In genomic region chr20:25932806-25933205, GRCh38 we compare ENCODE assay signal across 8 cellular contexts.
DNase-seq lines count a peak whose midpoint lies in the region; TF ChIP-seq lines count a peak whose summit lies in the region.
"Not testable (repeated sequence)": the region's sequence is repeated elsewhere in the genome, so short reads cannot be mapped to it uniquely, and the experiment has no call there.

No MANE protein-coding gene starts in this region.

- H3K36me3 ChIP-seq in SK-N-SH (replicated peaks in 1 of 2; ENCODE audit: control insufficient read depth in 1 of 2, insufficient read depth in 2 of 2, low read length in 1 of 2), result not testable (repeated sequence)

- not testable (repeated sequence) for TF ChIP-seq CTCF in HFFc6 (IDR thresholded peaks at IDR 0.05); SK-N-SH (IDR thresholded peaks at IDR 0.05); MCF 10A (IDR thresholded peaks at IDR 0.05; ENCODE audit: unreplicated experiment); fibroblast of villous mesenchyme (IDR thresholded peaks at IDR 0.05; ENCODE audit: insufficient read depth, low read depth, low read length); mesothelial cell of epicardium (IDR thresholded peaks at IDR 0.05; ENCODE audit: unreplicated experiment)

- CTCF ChIA-PET in SK-N-SH (lab: Yijun Ruan, JAX); MCF 10A (lab: Yijun Ruan, JAX): not testable (repeated sequence)

- H3K4me3 ChIP-seq in SK-N-SH (ENCODE audit: low read depth in 2 of 2, low read length in 1 of 2); fibroblast of villous mesenchyme (ENCODE audit: low read depth, low read length): not testable (repeated sequence)

- not testable (repeated sequence) for H3K4me1 ChIP-seq in SK-N-SH (ENCODE audit: control insufficient read depth in 1 of 2, insufficient read depth in 2 of 2, low read depth in 1 of 2, low read length in 1 of 2)

- H3K4me2 ChIP-seq in SK-N-SH, result not testable (repeated sequence)

- H3K27me3 ChIP-seq in SK-N-SH (ENCODE audit: insufficient read depth), result not testable (repeated sequence)

- DNase-seq in A172 (ENCODE audit: low spot score), result peak; percentile 13
- peak; percentile 18 for DNase-seq in EL
- peak; percentile 4 for DNase-seq in HFFc6
- peak; percentile 29 for DNase-seq in NCI-H226
- not testable (repeated sequence) for DNase-seq in SK-N-SH; MCF 10A (ENCODE audit: unreplicated experiment); mesothelial cell of epicardium (ENCODE audit: low spot score in 2 of 2, unreplicated experiment in 2 of 2)
- peak; percentile 1 for DNase-seq in fibroblast of villous mesenchyme (ENCODE audit: low read depth)

- H3K36me3 Mint-ChIP-seq in HFFc6 (ENCODE audit: low read depth); MCF 10A (ENCODE audit: insufficient read depth, unreplicated experiment); mesothelial cell of epicardium: not testable (repeated sequence)

- TF ChIP-seq RAD21 in SK-N-SH (IDR thresholded peaks at IDR 0.05; ENCODE audit: low read length), result not testable (repeated sequence)

- H3K4me1 Mint-ChIP-seq in HFFc6 (ENCODE audit: low read depth) (peaks cover 23% of the 10 kb centered on the region), mesothelial cell of epicardium (peaks cover 19% of the 10 kb centered on the region)
- not testable (repeated sequence) for H3K4me1 Mint-ChIP-seq in MCF 10A (ENCODE audit: insufficient read depth, unreplicated experiment)

- not testable (repeated sequence) for H3K9me2 ChIP-seq in SK-N-SH

- not testable (repeated sequence) for H3K9me3 ChIP-seq in SK-N-SH

- not testable (repeated sequence) for H4K20me1 ChIP-seq in SK-N-SH (ENCODE audit: insufficient read depth)

- POLR2A ChIA-PET in SK-N-SH (lab: Yijun Ruan, JAX); MCF 10A (lab: Yijun Ruan, JAX): not testable (repeated sequence)

- H3K9ac ChIP-seq in SK-N-SH, result not testable (repeated sequence)

- H3K27ac Mint-ChIP-seq in HFFc6 (peak overlapping the region; percentile 91), MCF 10A (ENCODE audit: low read depth, unreplicated experiment) (peak overlapping the region; percentile 87), mesothelial cell of epicardium (peak overlapping the region; percentile 76)

- not testable (repeated sequence) for H3K79me2 ChIP-seq in SK-N-SH (ENCODE audit: insufficient read depth)

- H3K4me3 Mint-ChIP-seq in HFFc6, result peak overlapping the region; percentile 61
- not testable (repeated sequence) for H3K4me3 Mint-ChIP-seq in MCF 10A (ENCODE audit: unreplicated experiment); mesothelial cell of epicardium

- intact Hi-C loops in MCF 10A (cut with micrococcal nuclease), result loop anchor here (1.0 kb wide), 1 partner anchor 7 kb away; no protein-coding TSS in a partner anchor

- H3K9me3 Mint-ChIP-seq in HFFc6; MCF 10A (ENCODE audit: unreplicated experiment); mesothelial cell of epicardium: not testable (repeated sequence)

- WGBS in SK-N-SH (ENCODE audit: low lambda C conversion rate), result 12% methylated on average over 5 of the region's 5 CpGs

- not testable (repeated sequence) for H3F3A ChIP-seq in SK-N-SH (replicated peaks; ENCODE audit: insufficient read depth)

- H3K27ac ChIP-seq in SK-N-SH (ENCODE audit: low read depth in 2 of 2, low read length in 1 of 2), result not testable (repeated sequence)

- H3K27me3 Mint-ChIP-seq in HFFc6 (ENCODE audit: insufficient read depth); MCF 10A (ENCODE audit: insufficient read depth, unreplicated experiment): not testable (repeated sequence)
- peaks cover 32% of the 10 kb centered on the region for H3K27me3 Mint-ChIP-seq in mesothelial cell of epicardium (ENCODE audit: low read depth)

- TF ChIP-seq EP300 in SK-N-SH (IDR thresholded peaks at IDR 0.05; ENCODE audit: borderline replicate concordance in 1 of 2, low read depth in 1 of 2, low read length in 1 of 2), result not testable (repeated sequence)

- not testable (repeated sequence) for BruUV-seq in MCF 10A (replicated peaks; lab: Mats Ljungman, UMichigan)

- H2AFZ ChIP-seq in SK-N-SH (ENCODE audit: low read depth), result 0 out of 2 replicates have a peak overlapping the region, but pooled peaks have one; percentile 3
